Comparison of ENCODE assay signal across 9 cellular contexts in genomic region chr12:96047151-96047620, GRCh38. TPM values are rescaled to one million over a fixed set of nuclear protein-coding genes. Genes with fewer than 3 reads are reported as not detected.
DNase-seq lines count a peak whose midpoint lies in the region; ATAC-seq and TF ChIP-seq lines count a peak whose summit lies in the region.
"Had no signal": no experiment of that assay in that cellular context is flagged by ENCODE, and none has a peak within 500 bp of the region (broad histone marks: within the 10 kb centered on the region; RNA-seq: fewer than 3 reads in every experiment).

No MANE protein-coding gene starts in this region.

- no peak for TF ChIP-seq POLR2A in GM18505 (IDR thresholded peaks at IDR 0.05; ENCODE audit: borderline replicate concordance, extremely low read depth, insufficient read depth, insufficient read length)

- no peak overlapping the region for H3K9ac ChIP-seq in mucosa of rectum (ENCODE audit: low read depth in 1 of 2, low read length in 2 of 2)

- CTCF ChIA-PET in activated B cell treated with CpG ODN at 0.5 μM for 24 hours (lab: Charles Lee) = interaction anchor here (0.8 kb wide), 1 partner anchor 49 kb away, joined by 4 read pairs; no protein-coding TSS in a partner anchor

- peaks cover 18% of the 10 kb centered on the region in 2 donors for H3K4me1 ChIP-seq in mucosa of rectum (ENCODE audit: control insufficient read depth in 2 of 2, insufficient read depth in 2 of 2, low read length in 2 of 2)

- POLR2A ChIA-PET in activated B cell treated with CpG ODN at 0.5 μM for 24 hours (lab: Charles Lee) = interaction anchor here (1.3 to 1.8 kb wide), 2 partner anchors 10 to 12 kb away, joined by 3 to 4 read pairs; partner anchors contain the start of gene LTA4H

- H3K9me3 Mint-ChIP-seq in HFFc6 (no peaks in the 10 kb centered on the region), activated B cell treated with CpG ODN at 0.5 μM for 24 hours (peaks cover 6% of the 10 kb centered on the region)

- peak; percentile 28 for ATAC-seq in GM18505 (IDR thresholded peaks at IDR 0.05; ENCODE audit: unreplicated experiment)
- no peak for ATAC-seq in activated B cell treated with CpG ODN at 0.5 μM for 24 hours (ENCODE audit: low read depth)

- no peaks in the 10 kb centered on the region for H3K27me3 ChIP-seq in mucosa of rectum (ENCODE audit: control insufficient read depth in 2 of 2, insufficient read depth in 2 of 2, low read length in 2 of 2)

- no peaks in the 10 kb centered on the region for H3K9me3 ChIP-seq in mucosa of rectum (ENCODE audit: control insufficient read depth in 2 of 2, low read length in 2 of 2)

- no peaks in the 10 kb centered on the region for H3K36me3 Mint-ChIP-seq in HFFc6 (ENCODE audit: low read depth)
- no peaks in the 10 kb centered on the region for H3K36me3 Mint-ChIP-seq in activated B cell treated with CpG ODN at 0.5 μM for 24 hours (ENCODE audit: low read depth)

- no peaks in the 10 kb centered on the region for H3K36me3 ChIP-seq in mucosa of rectum (ENCODE audit: control insufficient read depth in 2 of 2, insufficient read depth in 2 of 2, low read length in 2 of 2)

- H3K27ac ChIP-seq in mucosa of rectum (ENCODE audit: low read depth in 2 of 2, low read length in 2 of 2) = peak overlapping the region; percentile 53 to 61

- H3K4me1 Mint-ChIP-seq in HFFc6 (ENCODE audit: low read depth) = peaks cover 37% of the 10 kb centered on the region
- peaks cover 69% of the 10 kb centered on the region for H3K4me1 Mint-ChIP-seq in activated B cell treated with CpG ODN at 0.5 μM for 24 hours

- H3K27me3 Mint-ChIP-seq in HFFc6 (ENCODE audit: insufficient read depth) (no peaks in the 10 kb centered on the region; the same call in 1 of the 2 replicates), activated B cell treated with CpG ODN at 0.5 μM for 24 hours (no peaks in the 10 kb centered on the region)

- H3K4me3 Mint-ChIP-seq in HFFc6 (peak overlapping the region; percentile 32), activated B cell treated with CpG ODN at 0.5 μM for 24 hours (peak overlapping the region; percentile 53)

- intact Hi-C loops in activated B cell treated with CpG ODN at 0.5 μM for 24 hours (cut with micrococcal nuclease) (loop anchor here (1.0 kb wide), 1 partner anchor 27 kb away; no protein-coding TSS in a partner anchor), cardiac septum (cut with DNase I) (no loop called here)

- H3K27ac Mint-ChIP-seq in HFFc6 (no peak overlapping the region), activated B cell treated with CpG ODN at 0.5 μM for 24 hours (peak overlapping the region; percentile 88)

- DNase-seq in HFFc6 (no peak), activated B cell treated with CpG ODN at 0.5 μM for 24 hours (no peak), cardiac septum (ENCODE audit: low spot score) (no peak), SHP77 treated with DMSO at 0.1 percent for 48 hours (lab: John Stamatoyannopoulos, UW) (no peak), NCI-H69 (lab: John Stamatoyannopoulos, UW) (no peak), HCEC 1CT (no peak)
- DNase-seq: stimulated activated CD8-positive, alpha-beta memory T cell treated with anti-CD3 and anti-CD28 coated beads, Interleukin-4, amount 100 ng/mL, for 48 hours had no signal

- peak overlapping the region in 1 of 2 donors; percentile 27 for H3K4me3 ChIP-seq in mucosa of rectum (ENCODE audit: low read length in 2 of 2)

- TF ChIP-seq CTCF in HFFc6 (IDR thresholded peaks at IDR 0.05) (no peak), activated B cell treated with CpG ODN at 0.5 μM for 24 hours (IDR thresholded peaks at IDR 0.05) (no peak)

RNA-seq across cellular contexts. Expression of gene LTA4H, which starts 11.8 kb away (rescaled TPM):
- 10 to 100 TPM; 50.2 to 59.0 (median 51.6) TPM for total RNA-seq in HFFc6 (2021; fragmentation: NEBNext Ultra II Directional; extraction: Animal tissue kit (Norgen Biotek cat#: 25700))
- total RNA-seq in activated B cell treated with CpG ODN at 0.5 μM for 24 hours = 119 and 124 TPM in 2 replicates
- 35.5 TPM for total RNA-seq in cardiac septum

RNA-seq across cellular contexts. Expression of gene HAL, which starts 51.0 kb away (rescaled TPM):
- total RNA-seq in HFFc6 (2021; fragmentation: NEBNext Ultra II Directional; extraction: Animal tissue kit (Norgen Biotek cat#: 25700)) = not detected
- total RNA-seq in activated B cell treated with CpG ODN at 0.5 μM for 24 hours (0.66 and 2.5 TPM in 2 replicates), cardiac septum (0.22 TPM)
